Comparison of ENCODE assay signal across 2 cellular contexts in the genomic region with DNA sequence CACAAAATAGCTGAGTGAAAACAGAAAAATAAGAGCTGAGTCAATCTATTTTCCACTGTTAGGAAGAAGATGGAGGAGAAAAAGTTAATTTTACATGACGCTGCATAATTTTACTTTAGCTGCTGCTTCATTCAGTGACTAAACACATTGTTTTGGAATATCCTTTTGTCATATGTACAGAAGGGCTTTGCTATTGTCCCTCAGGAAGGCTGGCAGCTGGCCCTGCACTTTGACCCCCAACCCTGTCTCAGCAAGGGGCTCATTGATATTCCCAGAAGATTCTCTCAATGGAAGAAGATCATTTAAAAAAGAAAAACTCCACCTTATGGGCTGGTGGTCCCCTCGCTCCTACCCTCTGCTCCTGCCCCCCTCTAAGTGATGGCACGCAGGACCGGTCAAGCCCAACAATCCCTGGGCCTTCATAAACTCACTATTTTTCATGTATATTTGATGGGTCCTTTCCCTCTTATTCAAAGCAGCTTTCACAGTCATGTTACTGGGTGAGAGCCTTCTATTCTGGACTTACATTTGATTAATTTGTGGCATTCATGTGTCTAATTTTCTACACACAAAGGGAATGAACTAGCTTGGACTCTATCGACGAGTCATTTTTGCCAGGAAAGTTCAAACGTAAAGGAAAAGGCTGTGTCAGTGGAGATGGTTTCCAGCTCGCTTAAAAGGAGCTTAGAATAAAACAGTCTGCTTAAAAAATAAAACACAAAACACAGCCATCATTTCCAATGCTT.
TF ChIP-seq lines count a peak whose summit lies in the region.

No MANE protein-coding gene starts in this region.

TF ChIP-seq in A549, 52 proteins besides CTCF, POLR2A, EP300 and RAD21:
- TF ChIP-seq MAFK (IDR thresholded peaks at IDR 0.05; ENCODE audit: partially characterized antibody) (peak; percentile 52), HEYL (CRISPR knock-in tag; IDR thresholded peaks at IDR 0.05) (no peak), HOXB13 (CRISPR knock-in tag; IDR thresholded peaks at IDR 0.05; ENCODE audit: low read depth) (no peak)
TF ChIP-seq in A549: peak in this region for 1.

TF ChIP-seq in H1, 55 proteins besides CTCF, POLR2A, EP300 and RAD21:
- TF ChIP-seq BACH1 (IDR thresholded peaks at IDR 0.05; ENCODE audit: low read length) (peak; percentile 45), HDAC2 (IDR thresholded peaks at IDR 0.05; ENCODE audit: borderline replicate concordance in 1 of 2, low read depth in 2 of 2, low read length in 2 of 2) (0 out of 4 replicates have a peak, but pooled peaks of 1 of the 2 experiments have one; percentile 36), POU5F1 (IDR thresholded peaks at IDR 0.05; ENCODE audit: low read depth, low read length) (no peak), KDM5A (IDR thresholded peaks at IDR 0.05; ENCODE audit: low read length) (no peak)
